In the genomic region with DNA sequence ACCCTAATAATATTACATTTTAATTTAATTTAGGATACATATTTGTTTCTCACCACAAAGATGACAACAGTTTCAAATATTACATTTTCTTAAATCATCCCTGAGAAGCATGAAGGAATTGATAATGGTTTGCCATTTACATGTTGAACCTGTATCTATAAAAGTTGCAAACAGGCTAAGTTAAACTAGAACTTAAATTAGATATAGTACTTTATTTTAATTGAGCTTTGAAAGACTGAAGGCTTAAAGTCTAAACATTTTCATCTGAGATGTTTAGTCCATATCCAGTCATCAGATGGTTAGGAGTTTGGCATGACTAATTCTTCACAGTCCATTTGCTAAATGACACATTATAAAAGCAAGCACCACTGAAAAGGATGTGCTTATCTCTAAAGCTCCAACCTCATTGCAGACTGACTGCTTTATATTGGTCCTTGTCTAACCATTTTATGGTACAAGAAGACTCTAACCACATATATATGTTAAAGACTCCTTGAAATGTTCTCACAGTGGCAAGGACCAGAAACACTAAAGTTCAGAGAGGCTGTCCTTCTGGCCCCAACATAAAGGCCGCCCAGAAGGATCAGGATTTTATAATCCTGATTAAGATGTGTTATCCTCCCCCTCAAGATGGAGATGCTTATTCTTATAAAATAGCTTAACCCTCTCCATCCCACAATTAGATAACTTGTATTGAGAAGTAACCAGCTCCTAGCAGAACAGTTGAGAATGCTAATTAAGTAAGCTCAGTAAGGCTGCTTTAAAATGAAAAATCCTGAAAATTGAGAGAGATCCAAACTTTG, we compare ENCODE assay signal across 1 cellular context.
A peak's percentile ranks its signal among the peaks of the same experiment; 100 is the strongest.
TF ChIP-seq lines count a peak whose summit lies in the region.

No MANE protein-coding gene starts in this region.

TF ChIP-seq in HEK293, 187 proteins besides CTCF, POLR2A, EP300 and RAD21 (continued from another document):
- TF ChIP-seq, protein P1, sequence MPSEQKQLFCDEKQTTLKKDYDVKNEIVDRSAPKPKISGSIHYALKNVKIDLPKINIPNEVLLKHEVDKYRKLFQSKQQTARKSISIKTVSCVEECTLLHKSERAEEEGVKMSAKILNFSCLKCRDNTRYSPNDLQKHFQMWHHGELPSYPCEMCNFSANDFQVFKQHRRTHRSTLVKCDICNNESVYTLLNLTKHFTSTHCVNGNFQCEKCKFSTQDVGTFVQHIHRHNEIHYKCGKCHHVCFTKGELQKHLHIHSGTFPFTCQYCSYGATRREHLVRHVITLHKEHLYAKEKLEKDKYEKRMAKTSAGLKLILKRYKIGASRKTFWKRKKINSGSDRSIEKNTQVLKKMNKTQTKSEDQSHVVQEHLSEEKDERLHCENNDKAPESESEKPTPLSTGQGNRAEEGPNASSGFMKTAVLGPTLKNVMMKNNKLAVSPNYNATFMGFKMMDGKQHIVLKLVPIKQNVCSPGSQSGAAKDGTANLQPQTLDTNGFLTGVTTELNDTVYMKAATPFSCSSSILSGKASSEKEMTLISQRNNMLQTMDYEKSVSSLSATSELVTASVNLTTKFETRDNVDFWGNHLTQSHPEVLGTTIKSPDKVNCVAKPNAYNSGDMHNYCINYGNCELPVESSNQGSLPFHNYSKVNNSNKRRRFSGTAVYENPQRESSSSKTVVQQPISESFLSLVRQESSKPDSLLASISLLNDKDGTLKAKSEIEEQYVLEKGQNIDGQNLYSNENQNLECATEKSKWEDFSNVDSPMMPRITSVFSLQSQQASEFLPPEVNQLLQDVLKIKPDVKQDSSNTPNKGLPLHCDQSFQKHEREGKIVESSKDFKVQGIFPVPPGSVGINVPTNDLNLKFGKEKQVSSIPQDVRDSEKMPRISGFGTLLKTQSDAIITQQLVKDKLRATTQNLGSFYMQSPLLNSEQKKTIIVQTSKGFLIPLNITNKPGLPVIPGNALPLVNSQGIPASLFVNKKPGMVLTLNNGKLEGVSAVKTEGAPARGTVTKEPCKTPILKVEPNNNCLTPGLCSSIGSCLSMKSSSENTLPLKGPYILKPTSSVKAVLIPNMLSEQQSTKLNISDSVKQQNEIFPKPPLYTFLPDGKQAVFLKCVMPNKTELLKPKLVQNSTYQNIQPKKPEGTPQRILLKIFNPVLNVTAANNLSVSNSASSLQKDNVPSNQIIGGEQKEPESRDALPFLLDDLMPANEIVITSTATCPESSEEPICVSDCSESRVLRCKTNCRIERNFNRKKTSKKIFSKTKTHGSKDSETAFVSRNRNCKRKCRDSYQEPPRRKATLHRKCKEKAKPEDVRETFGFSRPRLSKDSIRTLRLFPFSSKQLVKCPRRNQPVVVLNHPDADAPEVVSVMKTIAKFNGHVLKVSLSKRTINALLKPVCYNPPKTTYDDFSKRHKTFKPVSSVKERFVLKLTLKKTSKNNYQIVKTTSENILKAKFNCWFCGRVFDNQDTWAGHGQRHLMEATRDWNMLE (tag by site-specific recombination; conservative IDR thresholded peaks at IDR 0.05; ENCODE audit: low read depth), result no peak
- TF ChIP-seq ZNF501 (tag by site-specific recombination; IDR thresholded peaks at IDR 0.05) (no peak), PRDM4 (tag by site-specific recombination; IDR thresholded peaks at IDR 0.05) (peak; percentile 51), ZNF548 (tag by site-specific recombination; IDR thresholded peaks at IDR 0.05) (no peak), PRDM2 (tag by site-specific recombination; IDR thresholded peaks at IDR 0.05; ENCODE audit: borderline replicate concordance) (no peak)
